Comparison of ENCODE assay signal across 8 cellular contexts in genomic region chr2:109614715-109615636, GRCh38. TPM values are rescaled to one million over a fixed set of nuclear protein-coding genes. Genes with fewer than 3 reads are reported as not detected.
DNase-seq lines count a peak whose midpoint lies in the region; ATAC-seq and TF ChIP-seq lines count a peak whose summit lies in the region.

No MANE protein-coding gene starts in this region.

- POLR2A ChIA-PET in AG04449 (lab: Yijun Ruan, JAX) = interaction anchor here (0.7 to 1.2 kb wide), 2 partner anchors 52 to 54 kb away, joined by 3 read pairs; no protein-coding TSS in a partner anchor

- H3K27me3 ChIP-seq in H7 (ENCODE audit: control insufficient read depth, insufficient read depth, low read length) (peaks cover 9% of the 10 kb centered on the region), colonic mucosa (no peaks in the 10 kb centered on the region), Karpas-422 (ENCODE audit: low read length) (no peaks in the 10 kb centered on the region)

- no peak for DNase-seq in AG04449 (ENCODE audit: low read depth, low spot score)
- peak; percentile 68 for DNase-seq in H7
- DNase-seq in colonic mucosa = peak; percentile 47
- peak; percentile 12 to 38 for DNase-seq in lung microvascular endothelial cell (ENCODE audit: low read depth in 2 of 2)
- no peak for DNase-seq in GM20000 (ENCODE audit: low spot score)
- DNase-seq in AG08395 (ENCODE audit: low spot score) = no peak
- no peak for DNase-seq in Karpas-422

- no peaks in the 10 kb centered on the region for H4K20me1 ChIP-seq in Karpas-422 (ENCODE audit: insufficient read depth, low read depth, low read length)

- H3K4me1 ChIP-seq in colonic mucosa (peaks cover 3% of the 10 kb centered on the region), Karpas-422 (ENCODE audit: low read length) (no peaks in the 10 kb centered on the region)

- H3K27ac ChIP-seq in colonic mucosa (peak overlapping the region; percentile 94), Karpas-422 (ENCODE audit: low read length) (no peak overlapping the region)

- no peaks in the 10 kb centered on the region for H3K9me3 ChIP-seq in colonic mucosa
- no peaks in the 10 kb centered on the region for H3K9me3 ChIP-seq in Karpas-422 (ENCODE audit: low read length)

- H3K4me2 ChIP-seq in Karpas-422 (ENCODE audit: low read depth, low read length, poor library complexity, severe bottlenecking) = no peak overlapping the region

- H3K9ac ChIP-seq in colonic mucosa (ENCODE audit: low read depth in 2 of 2, low read length in 2 of 2) (peak overlapping the region; percentile 85 to 89), Karpas-422 (ENCODE audit: low read length) (no peak overlapping the region)

- no peaks in the 10 kb centered on the region for H3K79me2 ChIP-seq in Karpas-422 (ENCODE audit: low read length)

- ATAC-seq in GM21723 (IDR thresholded peaks at IDR 0.05; ENCODE audit: unreplicated experiment) = no peak

- intact Hi-C loops in colonic mucosa (cut with DNase I) = loop anchor here (5.0 kb wide), 1 partner anchor 102 kb away; no protein-coding TSS in a partner anchor

- CTCF ChIA-PET in AG04449 (lab: Yijun Ruan, JAX) = interaction anchor here (0.9 to 1.6 kb wide), 7 partner anchors 10 to 121 kb away, joined by 3 to 4 read pairs (median 3); no protein-coding TSS in a partner anchor

- H3K4me3 ChIP-seq in AG04449 (ENCODE audit: low read depth, low read length) (peak overlapping the region; percentile 63), H7 (ENCODE audit: insufficient read depth, low read depth, low read length) (peak overlapping the region; percentile 72), colonic mucosa (peak overlapping the region; percentile 64), Karpas-422 (ENCODE audit: low read length) (no peak overlapping the region)

- H2AFZ ChIP-seq in Karpas-422 (ENCODE audit: low read length) = no peak overlapping the region

- TF ChIP-seq CTCF in AG04449 (IDR thresholded peaks at IDR 0.05; ENCODE audit: insufficient read depth, low read length, missing control alignments) (no peak), colonic mucosa (IDR thresholded peaks at IDR 0.05) (no peak), GM20000 (IDR thresholded peaks at IDR 0.05; ENCODE audit: extremely low read depth, missing control alignments) (no peak)

- no peaks in the 10 kb centered on the region for H3K9me2 ChIP-seq in Karpas-422 (replicated peaks; ENCODE audit: insufficient read depth, low read length)

- H3K36me3 ChIP-seq in H7 (replicated peaks; ENCODE audit: control insufficient read depth, insufficient read depth, low read length) = no peaks in the 10 kb centered on the region
- no peaks in the 10 kb centered on the region for H3K36me3 ChIP-seq in colonic mucosa
- H3K36me3 ChIP-seq in Karpas-422 (ENCODE audit: insufficient read depth, low read length) = no peaks in the 10 kb centered on the region

RNA-seq across cellular contexts. Expression of gene SOWAHC, which starts 0.8 kb away (rescaled TPM):
- total RNA-seq in H7 (2014; rRNA removed; shearing (Covaris generic)) = 20.1 and 27.1 TPM in 2 replicates
- total RNA-seq in colonic mucosa = 10 to 100 TPM; 22.1 to 35.7 TPM
- total RNA-seq in lung microvascular endothelial cell = 4.6 and 11.5 TPM in 2 replicates
- total RNA-seq in Karpas-422 (2014; rRNA removed; shearing (Covaris generic); ENCODE audit: low replicate concordance) = not detected in 2 replicates

RNA-seq across cellular contexts. Expression of gene SEPTIN10, which starts 1.2 kb away (rescaled TPM):
- total RNA-seq in H7 (2014; rRNA removed; shearing (Covaris generic)) = 57.5 and 65.4 TPM in 2 replicates
- total RNA-seq in colonic mucosa (10 to 100 TPM; 41.5 to 69.8 TPM), lung microvascular endothelial cell (63.9 and 115 TPM in 2 replicates)
- total RNA-seq in Karpas-422 (2014; rRNA removed; shearing (Covaris generic); ENCODE audit: low replicate concordance) = not detected in 2 replicates

Comparison
In these comparisons a context has a peak if more than half of its experiments do, and no peak if none do; other contexts are left out.
1. DNase-seq: peak in H7 (single experiment), colonic mucosa (single experiment) and lung microvascular endothelial cell (2 of 2); none in AG04449 (single experiment), GM20000 (single experiment), AG08395 (single experiment) and Karpas-422 (single experiment).
2. RNA of gene SEPTIN10, which starts 1.2 kb away (total RNA-seq): 63.9 to 115 TPM in lung microvascular endothelial cell, 41.5 to 69.8 TPM in colonic mucosa and 57.5 to 65.4 TPM in H7; not detected in Karpas-422; every median in the first group is over 10 times any median in the second.